ENCODE assay signal across 1 cellular context in the genomic region with DNA sequence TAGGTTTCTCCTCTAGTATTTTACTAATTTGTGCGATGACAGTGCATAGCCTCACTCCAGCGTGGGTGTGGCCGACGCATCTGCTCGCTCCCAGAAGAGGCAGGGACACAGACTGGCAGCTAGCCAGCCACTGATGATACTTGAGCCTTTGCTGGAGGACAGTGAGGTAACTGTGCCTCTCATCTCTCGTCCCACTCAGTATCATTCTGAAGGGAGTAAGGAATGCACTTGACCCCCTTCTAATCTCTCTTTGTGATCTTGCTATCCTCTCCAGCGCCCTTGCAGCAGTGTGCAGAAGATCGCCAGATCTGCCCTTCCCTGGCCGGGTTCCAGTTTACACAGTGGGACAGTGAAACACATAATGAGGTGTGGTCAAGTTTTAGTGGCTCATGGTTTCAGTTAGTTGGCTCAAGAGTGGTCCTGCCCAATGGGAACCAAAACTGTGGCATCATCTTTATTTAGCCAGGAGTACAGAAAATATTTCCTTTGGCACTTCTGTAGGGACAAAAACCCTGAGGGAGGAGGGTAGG.
TF ChIP-seq lines count a peak whose summit lies in the region.

No MANE protein-coding gene starts in this region.

TF ChIP-seq in IMR-90, 13 proteins besides CTCF, POLR2A, EP300 and RAD21 (continued from another document):
- TF ChIP-seq, protein P1, sequence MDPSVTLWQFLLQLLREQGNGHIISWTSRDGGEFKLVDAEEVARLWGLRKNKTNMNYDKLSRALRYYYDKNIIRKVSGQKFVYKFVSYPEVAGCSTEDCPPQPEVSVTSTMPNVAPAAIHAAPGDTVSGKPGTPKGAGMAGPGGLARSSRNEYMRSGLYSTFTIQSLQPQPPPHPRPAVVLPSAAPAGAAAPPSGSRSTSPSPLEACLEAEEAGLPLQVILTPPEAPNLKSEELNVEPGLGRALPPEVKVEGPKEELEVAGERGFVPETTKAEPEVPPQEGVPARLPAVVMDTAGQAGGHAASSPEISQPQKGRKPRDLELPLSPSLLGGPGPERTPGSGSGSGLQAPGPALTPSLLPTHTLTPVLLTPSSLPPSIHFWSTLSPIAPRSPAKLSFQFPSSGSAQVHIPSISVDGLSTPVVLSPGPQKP (IDR thresholded peaks at IDR 0.05; ENCODE audit: borderline replicate concordance, low read depth, low read length): no peak
- TF ChIP-seq SMC3 (IDR thresholded peaks at IDR 0.05; ENCODE audit: low read depth, low read length) (no peak), MXI1 (IDR thresholded peaks at IDR 0.05; ENCODE audit: borderline replicate concordance, low read depth, low read length) (no peak), RFX5 (IDR thresholded peaks at IDR 0.05; ENCODE audit: low read depth, low read length) (no peak), CEBPB (IDR thresholded peaks at IDR 0.05; ENCODE audit: low read depth, low read length) (no peak), MAFK (IDR thresholded peaks at IDR 0.05; ENCODE audit: low read depth, low read length) (no peak), RCOR1 (IDR thresholded peaks at IDR 0.05; ENCODE audit: insufficient replicate concordance, low read length) (no peak), CHD1 (IDR thresholded peaks at IDR 0.05; ENCODE audit: low read depth, low read length) (no peak)
- TF ChIP-seq, protein P2, sequence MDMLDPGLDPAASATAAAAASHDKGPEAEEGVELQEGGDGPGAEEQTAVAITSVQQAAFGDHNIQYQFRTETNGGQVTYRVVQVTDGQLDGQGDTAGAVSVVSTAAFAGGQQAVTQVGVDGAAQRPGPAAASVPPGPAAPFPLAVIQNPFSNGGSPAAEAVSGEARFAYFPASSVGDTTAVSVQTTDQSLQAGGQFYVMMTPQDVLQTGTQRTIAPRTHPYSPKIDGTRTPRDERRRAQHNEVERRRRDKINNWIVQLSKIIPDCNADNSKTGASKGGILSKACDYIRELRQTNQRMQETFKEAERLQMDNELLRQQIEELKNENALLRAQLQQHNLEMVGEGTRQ (IDR thresholded peaks at IDR 0.05; ENCODE audit: low read depth, low read length): no peak
